ENCODE assay signal across 1 cellular context in the genomic region with DNA sequence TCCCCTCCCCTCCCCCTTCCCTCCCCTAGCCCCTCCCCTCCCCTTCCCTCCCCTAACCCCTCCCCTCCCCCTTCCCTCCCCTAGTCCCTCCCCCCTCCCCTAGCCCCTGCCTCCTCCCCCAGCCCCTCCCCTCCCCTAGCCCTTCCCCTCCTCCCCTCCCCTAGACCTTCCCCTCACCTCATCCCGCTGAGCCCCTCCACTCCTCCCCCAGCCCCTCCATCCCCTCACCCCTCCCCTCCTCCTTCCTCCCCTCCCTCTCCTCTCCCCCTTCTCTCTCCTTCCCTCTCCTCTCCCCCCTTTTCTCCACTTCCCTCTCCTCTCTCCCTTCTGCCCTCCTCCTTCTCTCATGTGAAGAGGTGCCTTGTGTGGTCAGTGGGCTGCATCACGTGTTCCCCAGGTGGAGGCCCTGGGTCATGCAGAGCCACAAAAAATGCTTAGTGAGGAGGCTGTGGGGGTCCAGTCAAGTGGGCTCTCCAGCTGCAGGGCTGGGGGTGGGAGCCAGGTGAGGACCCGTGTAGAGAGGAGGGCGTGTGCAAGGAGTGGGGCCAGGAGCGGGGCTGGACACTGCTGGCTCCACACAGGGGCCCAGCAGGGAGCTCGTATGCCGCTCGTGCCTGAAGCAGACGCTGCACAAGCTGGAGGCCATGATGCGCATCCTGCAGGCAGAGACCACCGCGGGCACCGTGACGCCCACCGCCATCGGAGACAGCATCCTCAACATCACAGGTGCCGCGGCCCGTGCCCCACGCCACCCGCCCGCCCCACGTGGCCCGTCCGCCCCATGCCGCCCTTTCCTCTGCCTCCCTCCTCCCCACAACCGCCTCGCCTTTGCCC. TPM values are rescaled to one million over a fixed set of nuclear protein-coding genes. Genes with fewer than 3 reads are reported as not detected.
"Had no signal": no experiment of that assay in that cellular context is flagged by ENCODE, and none has a peak within 500 bp of the region (broad histone marks: within the 10 kb centered on the region; RNA-seq: fewer than 3 reads in every experiment).

No MANE protein-coding gene starts in this region.

RNA-seq across cellular contexts. Expression of gene NPIPA7, which starts 52.4 kb away (rescaled TPM):
- total RNA-seq: mononuclear cell had no signal
